33 cellular contexts compared by ENCODE assay signal in genomic region chr21:28750565-28750964, GRCh38.
"Had no signal": no experiment of that assay in that cellular context is flagged by ENCODE, and none has a peak within 500 bp of the region (broad histone marks: within the 10 kb centered on the region; RNA-seq: fewer than 3 reads in every experiment).

No MANE protein-coding gene starts in this region.

- H3K36me3 ChIP-seq: ascending aorta, breast epithelium, cardiac muscle cell, colonic mucosa, WERI-Rb-1 had no signal

- ATAC-seq: activated CD4-positive, CD25-positive, alpha-beta regulatory T cell treated with anti-CD3 and anti-CD28 coated beads, Interleukin-2, amount 50 U/mL, for 24 hours; activated CD8-positive, alpha-beta memory T cell treated with anti-CD3 and anti-CD28 coated beads, Interleukin-2, amount 10 ng/mL, durations not matched to agents 7 days and 5 days; activated CD8-positive, alpha-beta T cell treated with anti-CD3 and anti-CD28 coated beads, Interleukin-2, amount 10 ng/mL, durations not matched to agents 7 days and 5 days; T-helper 17 cell had no signal

- H3K4me3 Mint-ChIP-seq: activated B cell treated with CpG ODN at 0.5 μM for 24 hours; activated CD4-positive, alpha-beta memory T cell treated with anti-CD3 and anti-CD28 coated beads for 36 hours; activated CD4-positive, alpha-beta T cell treated with anti-CD3 and anti-CD28 coated beads for 36 hours; activated CD4-positive, alpha-beta T cell treated with anti-CD3 and anti-CD28 coated beads, Interleukin-2, amount 10 ng/mL, durations not matched to agents 24 days and 14 days; activated CD8-positive, alpha-beta memory T cell treated with anti-CD3 and anti-CD28 coated beads, Interleukin-2, amount 10 ng/mL, durations not matched to agents 7 days and 5 days; activated CD8-positive, alpha-beta T cell treated with anti-CD3 and anti-CD28 coated beads, Interleukin-2, amount 10 ng/mL, durations not matched to agents 7 days and 5 days; activated naive CD4-positive, alpha-beta T cell treated with anti-CD3 and anti-CD28 coated beads, Interleukin-2, amount 10 ng/mL, durations not matched to agents 7 days and 5 days; activated naive CD8-positive, alpha-beta T cell treated with anti-CD3 and anti-CD28 coated beads, Interleukin-2, amount 10 ng/mL, durations not matched to agents 7 days and 5 days; activated T-cell treated with anti-CD3 and anti-CD28 coated beads, Interleukin-2, amount 50 U/mL, for 24 hours; activated T-cell treated with anti-CD3 and anti-CD28 coated beads, Interleukin-2, amount 50 U/mL, for 72 hours; brain; T-helper 17 cell; T-helper 2 cell treated with Interferon-gamma antibody and Interleukin-4, amounts not matched to agents 5 μg/mL and 100 μg/mL, for 36 hours had no signal

- H3K9me3 ChIP-seq: ascending aorta, breast epithelium, colonic mucosa had no signal

- H3K4me1 Mint-ChIP-seq: activated B cell treated with CpG ODN at 0.5 μM for 24 hours; activated CD4-positive, alpha-beta T cell treated with anti-CD3 and anti-CD28 coated beads for 36 hours; activated CD8-positive, alpha-beta memory T cell treated with anti-CD3 and anti-CD28 coated beads, Interleukin-2, amount 10 ng/mL, durations not matched to agents 7 days and 5 days; activated naive CD4-positive, alpha-beta T cell treated with anti-CD3 and anti-CD28 coated beads, Interleukin-2, amount 10 ng/mL, durations not matched to agents 7 days and 5 days; activated naive CD8-positive, alpha-beta T cell treated with anti-CD3 and anti-CD28 coated beads, Interleukin-2, amount 10 ng/mL, durations not matched to agents 7 days and 5 days; brain; T-helper 17 cell had no signal

- H3K36me3 Mint-ChIP-seq: activated CD4-positive, alpha-beta memory T cell treated with anti-CD3 and anti-CD28 coated beads for 36 hours; activated naive CD4-positive, alpha-beta T cell treated with anti-CD3 and anti-CD28 coated beads, Interleukin-2, amount 50 U/mL, for 72 hours; brain had no signal

- H3K27ac ChIP-seq: breast epithelium, colonic mucosa, epithelial cell of prostate, WERI-Rb-1 had no signal

- H3K27ac Mint-ChIP-seq: activated B cell treated with CpG ODN at 0.5 μM for 24 hours; activated CD4-positive, alpha-beta memory T cell treated with anti-CD3 and anti-CD28 coated beads for 36 hours; activated CD4-positive, alpha-beta T cell treated with anti-CD3 and anti-CD28 coated beads for 36 hours; activated CD4-positive, alpha-beta T cell treated with anti-CD3 and anti-CD28 coated beads, Interleukin-2, amount 10 ng/mL, durations not matched to agents 24 days and 14 days; activated CD8-positive, alpha-beta memory T cell treated with anti-CD3 and anti-CD28 coated beads, Interleukin-2, amount 10 ng/mL, durations not matched to agents 7 days and 5 days; activated CD8-positive, alpha-beta T cell treated with anti-CD3 and anti-CD28 coated beads, Interleukin-2, amount 10 ng/mL, durations not matched to agents 7 days and 5 days; activated naive CD4-positive, alpha-beta T cell treated with anti-CD3 and anti-CD28 coated beads, Interleukin-2, amount 10 ng/mL, durations not matched to agents 7 days and 5 days; activated naive CD8-positive, alpha-beta T cell treated with anti-CD3 and anti-CD28 coated beads, Interleukin-2, amount 10 ng/mL, durations not matched to agents 7 days and 5 days; activated T-cell treated with anti-CD3 and anti-CD28 coated beads, Interleukin-2, amount 50 U/mL, for 24 hours; brain; T-helper 17 cell; T-helper 2 cell treated with Interferon-gamma antibody and Interleukin-4, amounts not matched to agents 5 μg/mL and 100 μg/mL, for 36 hours had no signal

- H3K9me3 Mint-ChIP-seq: activated B cell treated with CpG ODN at 0.5 μM for 24 hours; activated CD4-positive, alpha-beta memory T cell treated with anti-CD3 and anti-CD28 coated beads for 36 hours; activated CD4-positive, alpha-beta T cell treated with anti-CD3 and anti-CD28 coated beads, Interleukin-2, amount 10 ng/mL, durations not matched to agents 24 days and 14 days; activated naive CD4-positive, alpha-beta T cell treated with anti-CD3 and anti-CD28 coated beads, Interleukin-2, amount 10 ng/mL, durations not matched to agents 7 days and 5 days; activated naive CD4-positive, alpha-beta T cell treated with anti-CD3 and anti-CD28 coated beads, Interleukin-2, amount 50 U/mL, for 72 hours; activated naive CD8-positive, alpha-beta T cell treated with anti-CD3 and anti-CD28 coated beads, Interleukin-2, amount 10 ng/mL, durations not matched to agents 7 days and 5 days; activated T-cell treated with anti-CD3 and anti-CD28 coated beads, Interleukin-2, amount 50 U/mL, for 24 hours; activated T-cell treated with anti-CD3 and anti-CD28 coated beads, Interleukin-2, amount 50 U/mL, for 72 hours; brain; T-helper 2 cell treated with Interferon-gamma antibody and Interleukin-4, amounts not matched to agents 5 μg/mL and 100 μg/mL, for 36 hours had no signal

- FAIRE-seq: endometrium, endothelial cell of umbilical vein, frontal cortex had no signal

- H3K27me3 Mint-ChIP-seq: activated B cell treated with CpG ODN at 0.5 μM for 24 hours; activated CD4-positive, alpha-beta memory T cell treated with anti-CD3 and anti-CD28 coated beads for 36 hours; activated CD4-positive, alpha-beta T cell treated with anti-CD3 and anti-CD28 coated beads for 36 hours; activated CD4-positive, alpha-beta T cell treated with anti-CD3 and anti-CD28 coated beads, Interleukin-2, amount 10 ng/mL, durations not matched to agents 24 days and 14 days; activated CD8-positive, alpha-beta memory T cell treated with anti-CD3 and anti-CD28 coated beads, Interleukin-2, amount 10 ng/mL, durations not matched to agents 7 days and 5 days; activated naive CD4-positive, alpha-beta T cell treated with anti-CD3 and anti-CD28 coated beads, Interleukin-2, amount 10 ng/mL, durations not matched to agents 7 days and 5 days; activated naive CD8-positive, alpha-beta T cell treated with anti-CD3 and anti-CD28 coated beads, Interleukin-2, amount 10 ng/mL, durations not matched to agents 7 days and 5 days; activated T-cell treated with anti-CD3 and anti-CD28 coated beads, Interleukin-2, amount 50 U/mL, for 24 hours; brain; T-helper 17 cell had no signal

- H3K4me1 ChIP-seq: breast epithelium, colonic mucosa had no signal

- H3K27me3 ChIP-seq: ascending aorta, breast epithelium, cardiac muscle cell, colonic mucosa had no signal

- H3K4me3 ChIP-seq: ascending aorta, breast epithelium, cardiac muscle cell, colonic mucosa had no signal

- DNase-seq: activated B cell treated with CpG ODN at 0.5 μM for 24 hours; activated CD4-positive, alpha-beta memory T cell treated with anti-CD3 and anti-CD28 coated beads for 36 hours; activated CD4-positive, alpha-beta T cell treated with anti-CD3 and anti-CD28 coated beads for 36 hours; activated CD4-positive, alpha-beta T cell treated with anti-CD3 and anti-CD28 coated beads, Interleukin-2, amount 10 ng/mL, durations not matched to agents 24 days and 14 days; activated CD8-positive, alpha-beta memory T cell treated with anti-CD3 and anti-CD28 coated beads, Interleukin-2, amount 10 ng/mL, durations not matched to agents 7 days and 5 days; activated CD8-positive, alpha-beta memory T cell treated with anti-CD3 and anti-CD28 coated beads, Interleukin-2, amount 50 U/mL, for 4 hours; activated CD8-positive, alpha-beta T cell treated with anti-CD3 and anti-CD28 coated beads, Interleukin-2, amount 10 ng/mL, durations not matched to agents 7 days and 5 days; activated gamma-delta T cell; activated naive CD4-positive, alpha-beta T cell; activated naive CD4-positive, alpha-beta T cell treated with anti-CD3 and anti-CD28 coated beads, Interleukin-2, amount 10 ng/mL, durations not matched to agents 7 days and 5 days; activated naive CD8-positive, alpha-beta T cell treated with anti-CD3 and anti-CD28 coated beads, Interleukin-2, amount 10 ng/mL, durations not matched to agents 7 days and 5 days; activated T-cell treated with anti-CD3 and anti-CD28 coated beads, Interleukin-2, amount 50 U/mL, for 24 hours; activated T-cell treated with anti-CD3 and anti-CD28 coated beads, Interleukin-2, amount 50 U/mL, for 72 hours; central memory CD4-positive, alpha-beta T cell; cerebellar nuclear complex; colonic mucosa; effector CD8-positive, alpha-beta T cell; foreskin fibroblast; T-helper 1 cell; T-helper 17 cell; T1000; WERI-Rb-1 had no signal
